ENCODE assay signal across 29 cellular contexts in the genomic region with DNA sequence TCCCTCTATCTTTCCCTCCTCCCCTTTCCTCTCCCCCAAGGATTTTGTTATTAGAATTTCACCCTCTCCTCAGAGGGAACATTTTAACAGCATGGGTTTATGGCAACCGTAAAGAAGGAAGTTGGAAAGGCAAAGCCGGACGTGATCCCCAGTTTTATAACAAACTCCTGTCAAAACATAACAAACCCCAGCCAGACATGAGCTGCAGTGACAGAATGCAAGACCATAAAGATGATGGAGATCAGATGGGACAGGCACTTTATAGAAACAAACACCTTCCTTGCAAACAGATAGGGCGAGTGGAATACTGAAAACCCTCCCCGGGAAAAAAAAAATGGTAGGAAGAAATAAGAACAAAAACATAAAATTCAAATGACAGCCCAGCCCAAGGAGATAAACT.
"Had no signal": no experiment of that assay in that cellular context is flagged by ENCODE, and none has a peak within 500 bp of the region (broad histone marks: within the 10 kb centered on the region; RNA-seq: fewer than 3 reads in every experiment).

No MANE protein-coding gene starts in this region.

- H3K9me3 ChIP-seq: esophagus squamous epithelium, left lung, neutrophil, pancreas, right lobe of liver, stomach, testis had no signal

- H3K4me1 Mint-ChIP-seq: activated B cell treated with CpG ODN at 0.5 μM for 24 hours; activated CD4-positive, alpha-beta T cell treated with anti-CD3 and anti-CD28 coated beads for 36 hours; activated naive CD8-positive, alpha-beta T cell treated with anti-CD3 and anti-CD28 coated beads, Interleukin-2, amount 10 ng/mL, durations not matched to agents 7 days and 5 days; naive thymus-derived CD8-positive, alpha-beta T cell; stimulated activated memory B cell treated with anti-CD40 and anti-IgM and Interleukin-4, amounts not matched to agents 10 μg/mL and 1 μg/mL and 100 μg/mL, for 72 hours; T-helper 17 cell had no signal

- H3K9me3 Mint-ChIP-seq: activated naive CD8-positive, alpha-beta T cell treated with anti-CD3 and anti-CD28 coated beads, Interleukin-2, amount 10 ng/mL, durations not matched to agents 7 days and 5 days had no signal

- H3K27ac ChIP-seq: esophagus squamous epithelium, heart right ventricle, neutrophil, pancreas, right lobe of liver, skin epidermis, stomach, testis had no signal

- H3K36me3 ChIP-seq: esophagus squamous epithelium, heart right ventricle, left lung, neutrophil, pancreas, right lobe of liver, stomach had no signal

- H3K4me3 ChIP-seq: esophagus squamous epithelium, heart right ventricle, left lung, lung, pancreas, right lobe of liver, skin epidermis, stomach, testis had no signal

- H3K4me3 Mint-ChIP-seq: activated B cell treated with CpG ODN at 0.5 μM for 24 hours; activated CD4-positive, alpha-beta T cell treated with anti-CD3 and anti-CD28 coated beads for 36 hours; activated naive CD8-positive, alpha-beta T cell treated with anti-CD3 and anti-CD28 coated beads, Interleukin-2, amount 10 ng/mL, durations not matched to agents 7 days and 5 days; endodermal cell; mesothelial cell of epicardium; naive thymus-derived CD8-positive, alpha-beta T cell; stimulated activated memory B cell treated with anti-CD40 and anti-IgM and Interleukin-4, amounts not matched to agents 10 μg/mL and 1 μg/mL and 100 μg/mL, for 72 hours; T-helper 17 cell had no signal

- H3K27me3 ChIP-seq: esophagus squamous epithelium, heart right ventricle, left lung, neutrophil, pancreas, right lobe of liver, stomach, testis had no signal

- H3K36me3 Mint-ChIP-seq: activated naive CD8-positive, alpha-beta T cell treated with anti-CD3 and anti-CD28 coated beads, Interleukin-2, amount 10 ng/mL, durations not matched to agents 7 days and 5 days; mesothelial cell of epicardium; naive thymus-derived CD8-positive, alpha-beta T cell; stimulated activated memory B cell treated with anti-CD40 and anti-IgM and Interleukin-4, amounts not matched to agents 10 μg/mL and 1 μg/mL and 100 μg/mL, for 72 hours had no signal

- H3K27ac Mint-ChIP-seq: activated B cell treated with CpG ODN at 0.5 μM for 24 hours; activated CD4-positive, alpha-beta T cell treated with anti-CD3 and anti-CD28 coated beads for 36 hours; activated naive CD8-positive, alpha-beta T cell treated with anti-CD3 and anti-CD28 coated beads, Interleukin-2, amount 10 ng/mL, durations not matched to agents 7 days and 5 days; endodermal cell; mesothelial cell of epicardium; naive thymus-derived CD8-positive, alpha-beta T cell; stimulated activated memory B cell treated with anti-CD40 and anti-IgM and Interleukin-4, amounts not matched to agents 10 μg/mL and 1 μg/mL and 100 μg/mL, for 72 hours; T-helper 17 cell had no signal

- H3K4me1 ChIP-seq: esophagus squamous epithelium, left lung, pancreas, right lobe of liver had no signal

- H3K27me3 Mint-ChIP-seq: activated B cell treated with CpG ODN at 0.5 μM for 24 hours; activated CD4-positive, alpha-beta T cell treated with anti-CD3 and anti-CD28 coated beads for 36 hours; activated naive CD8-positive, alpha-beta T cell treated with anti-CD3 and anti-CD28 coated beads, Interleukin-2, amount 10 ng/mL, durations not matched to agents 7 days and 5 days; stimulated activated memory B cell treated with anti-CD40 and anti-IgM and Interleukin-4, amounts not matched to agents 10 μg/mL and 1 μg/mL and 100 μg/mL, for 72 hours; T-helper 17 cell had no signal

- DNase-seq: activated B cell treated with CpG ODN at 0.5 μM for 24 hours; activated CD4-positive, alpha-beta T cell treated with anti-CD3 and anti-CD28 coated beads for 36 hours; activated CD4-positive, alpha-beta T cell treated with anti-CD3 and anti-CD28 coated beads, Interleukin-2, amount 50 U/mL, for 4 hours; activated CD8-positive, alpha-beta memory T cell treated with anti-CD3 and anti-CD28 coated beads, Interleukin-2, amount 50 U/mL, for 48 hours; activated naive CD4-positive, alpha-beta T cell treated with Interleukin-2 at 50 U/mL for 16 hours; activated naive CD8-positive, alpha-beta T cell treated with anti-CD3 and anti-CD28 coated beads, Interleukin-2, amount 10 ng/mL, durations not matched to agents 7 days and 5 days; activated T-cell treated with anti-CD3 and anti-CD28 coated beads, Interleukin-2, amount 50 U/mL, for 48 hours; amygdala; cerebellar nuclear complex; cortex of kidney; endodermal cell; esophagus squamous epithelium; heart right ventricle; kidney; left lung; naive thymus-derived CD8-positive, alpha-beta T cell; pancreas; right lobe of liver; stimulated activated CD4-positive, alpha-beta T cell treated with anti-CD3 and anti-CD28 coated beads, Interleukin-2, amount 100 ng/mL, for 24 hours; stomach; SW 1271; T-helper 17 cell; testis; trophoblast cell had no signal
